2 cellular contexts compared by ENCODE assay signal in the genomic region with DNA sequence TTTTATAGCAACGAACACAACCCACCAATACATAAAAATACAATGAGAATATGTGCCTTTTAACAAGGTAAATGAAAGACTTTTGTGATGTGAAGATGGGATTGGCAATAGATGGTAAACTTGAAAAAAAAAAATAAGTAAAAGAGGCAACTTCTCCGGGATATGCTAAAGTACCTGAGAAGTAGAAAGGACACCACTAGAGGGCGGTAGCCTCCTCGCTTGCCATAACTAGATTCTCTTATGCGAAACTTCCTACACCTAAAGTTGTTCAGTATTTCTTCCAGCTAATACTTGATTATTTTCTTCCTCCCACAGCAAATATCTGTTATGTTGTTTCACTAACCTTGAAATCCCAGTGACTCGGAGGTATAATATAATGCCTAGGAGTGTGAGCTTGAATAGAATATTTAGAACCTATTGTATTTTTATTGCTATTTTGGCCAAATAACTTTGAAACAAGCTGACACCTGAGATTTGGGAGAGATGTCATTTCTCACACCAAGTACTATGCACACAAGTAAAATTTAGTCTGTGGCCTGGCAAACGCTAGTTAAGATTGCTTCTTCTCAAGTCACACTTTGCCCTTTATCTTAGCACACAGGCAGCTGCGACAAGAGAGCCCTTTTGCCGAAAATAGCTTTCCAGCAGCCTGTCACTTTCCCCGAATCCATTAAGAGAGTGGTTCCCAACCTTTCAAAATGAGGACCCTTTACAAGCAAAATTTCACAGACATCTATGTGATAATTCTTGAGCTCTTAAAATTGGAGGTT.
A peak's percentile ranks its signal among the peaks of the same experiment; 100 is the strongest.
TF ChIP-seq lines count a peak whose summit lies in the region.

No MANE protein-coding gene starts in this region.

TF ChIP-seq in WTC11, 78 proteins besides CTCF, POLR2A, EP300 and RAD21 (continued from another document and continues in another):
- TF ChIP-seq, protein P1, sequence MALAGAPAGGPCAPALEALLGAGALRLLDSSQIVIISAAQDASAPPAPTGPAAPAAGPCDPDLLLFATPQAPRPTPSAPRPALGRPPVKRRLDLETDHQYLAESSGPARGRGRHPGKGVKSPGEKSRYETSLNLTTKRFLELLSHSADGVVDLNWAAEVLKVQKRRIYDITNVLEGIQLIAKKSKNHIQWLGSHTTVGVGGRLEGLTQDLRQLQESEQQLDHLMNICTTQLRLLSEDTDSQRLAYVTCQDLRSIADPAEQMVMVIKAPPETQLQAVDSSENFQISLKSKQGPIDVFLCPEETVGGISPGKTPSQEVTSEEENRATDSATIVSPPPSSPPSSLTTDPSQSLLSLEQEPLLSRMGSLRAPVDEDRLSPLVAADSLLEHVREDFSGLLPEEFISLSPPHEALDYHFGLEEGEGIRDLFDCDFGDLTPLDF (CRISPR knock-in tag; IDR thresholded peaks at IDR 0.05) = no peak
- no peak for TF ChIP-seq TEAD1 (CRISPR knock-in tag; IDR thresholded peaks at IDR 0.05)
- TF ChIP-seq ZNF121 (CRISPR knock-in tag; IDR thresholded peaks at IDR 0.05) = no peak
- TF ChIP-seq EMX1 (CRISPR knock-in tag; IDR thresholded peaks at IDR 0.05) = no peak
- TF ChIP-seq, protein P2, sequence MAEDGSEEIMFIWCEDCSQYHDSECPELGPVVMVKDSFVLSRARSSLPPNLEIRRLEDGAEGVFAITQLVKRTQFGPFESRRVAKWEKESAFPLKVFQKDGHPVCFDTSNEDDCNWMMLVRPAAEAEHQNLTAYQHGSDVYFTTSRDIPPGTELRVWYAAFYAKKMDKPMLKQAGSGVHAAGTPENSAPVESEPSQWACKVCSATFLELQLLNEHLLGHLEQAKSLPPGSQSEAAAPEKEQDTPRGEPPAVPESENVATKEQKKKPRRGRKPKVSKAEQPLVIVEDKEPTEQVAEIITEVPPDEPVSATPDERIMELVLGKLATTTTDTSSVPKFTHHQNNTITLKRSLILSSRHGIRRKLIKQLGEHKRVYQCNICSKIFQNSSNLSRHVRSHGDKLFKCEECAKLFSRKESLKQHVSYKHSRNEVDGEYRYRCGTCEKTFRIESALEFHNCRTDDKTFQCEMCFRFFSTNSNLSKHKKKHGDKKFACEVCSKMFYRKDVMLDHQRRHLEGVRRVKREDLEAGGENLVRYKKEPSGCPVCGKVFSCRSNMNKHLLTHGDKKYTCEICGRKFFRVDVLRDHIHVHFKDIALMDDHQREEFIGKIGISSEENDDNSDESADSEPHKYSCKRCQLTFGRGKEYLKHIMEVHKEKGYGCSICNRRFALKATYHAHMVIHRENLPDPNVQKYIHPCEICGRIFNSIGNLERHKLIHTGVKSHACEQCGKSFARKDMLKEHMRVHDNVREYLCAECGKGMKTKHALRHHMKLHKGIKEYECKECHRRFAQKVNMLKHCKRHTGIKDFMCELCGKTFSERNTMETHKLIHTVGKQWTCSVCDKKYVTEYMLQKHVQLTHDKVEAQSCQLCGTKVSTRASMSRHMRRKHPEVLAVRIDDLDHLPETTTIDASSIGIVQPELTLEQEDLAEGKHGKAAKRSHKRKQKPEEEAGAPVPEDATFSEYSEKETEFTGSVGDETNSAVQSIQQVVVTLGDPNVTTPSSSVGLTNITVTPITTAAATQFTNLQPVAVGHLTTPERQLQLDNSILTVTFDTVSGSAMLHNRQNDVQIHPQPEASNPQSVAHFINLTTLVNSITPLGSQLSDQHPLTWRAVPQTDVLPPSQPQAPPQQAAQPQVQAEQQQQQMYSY (CRISPR knock-in tag; IDR thresholded peaks at IDR 0.05) = no peak
- no peak for TF ChIP-seq FOXP1 (CRISPR knock-in tag; IDR thresholded peaks at IDR 0.05; ENCODE audit: borderline replicate concordance)
- TF ChIP-seq, protein P3, sequence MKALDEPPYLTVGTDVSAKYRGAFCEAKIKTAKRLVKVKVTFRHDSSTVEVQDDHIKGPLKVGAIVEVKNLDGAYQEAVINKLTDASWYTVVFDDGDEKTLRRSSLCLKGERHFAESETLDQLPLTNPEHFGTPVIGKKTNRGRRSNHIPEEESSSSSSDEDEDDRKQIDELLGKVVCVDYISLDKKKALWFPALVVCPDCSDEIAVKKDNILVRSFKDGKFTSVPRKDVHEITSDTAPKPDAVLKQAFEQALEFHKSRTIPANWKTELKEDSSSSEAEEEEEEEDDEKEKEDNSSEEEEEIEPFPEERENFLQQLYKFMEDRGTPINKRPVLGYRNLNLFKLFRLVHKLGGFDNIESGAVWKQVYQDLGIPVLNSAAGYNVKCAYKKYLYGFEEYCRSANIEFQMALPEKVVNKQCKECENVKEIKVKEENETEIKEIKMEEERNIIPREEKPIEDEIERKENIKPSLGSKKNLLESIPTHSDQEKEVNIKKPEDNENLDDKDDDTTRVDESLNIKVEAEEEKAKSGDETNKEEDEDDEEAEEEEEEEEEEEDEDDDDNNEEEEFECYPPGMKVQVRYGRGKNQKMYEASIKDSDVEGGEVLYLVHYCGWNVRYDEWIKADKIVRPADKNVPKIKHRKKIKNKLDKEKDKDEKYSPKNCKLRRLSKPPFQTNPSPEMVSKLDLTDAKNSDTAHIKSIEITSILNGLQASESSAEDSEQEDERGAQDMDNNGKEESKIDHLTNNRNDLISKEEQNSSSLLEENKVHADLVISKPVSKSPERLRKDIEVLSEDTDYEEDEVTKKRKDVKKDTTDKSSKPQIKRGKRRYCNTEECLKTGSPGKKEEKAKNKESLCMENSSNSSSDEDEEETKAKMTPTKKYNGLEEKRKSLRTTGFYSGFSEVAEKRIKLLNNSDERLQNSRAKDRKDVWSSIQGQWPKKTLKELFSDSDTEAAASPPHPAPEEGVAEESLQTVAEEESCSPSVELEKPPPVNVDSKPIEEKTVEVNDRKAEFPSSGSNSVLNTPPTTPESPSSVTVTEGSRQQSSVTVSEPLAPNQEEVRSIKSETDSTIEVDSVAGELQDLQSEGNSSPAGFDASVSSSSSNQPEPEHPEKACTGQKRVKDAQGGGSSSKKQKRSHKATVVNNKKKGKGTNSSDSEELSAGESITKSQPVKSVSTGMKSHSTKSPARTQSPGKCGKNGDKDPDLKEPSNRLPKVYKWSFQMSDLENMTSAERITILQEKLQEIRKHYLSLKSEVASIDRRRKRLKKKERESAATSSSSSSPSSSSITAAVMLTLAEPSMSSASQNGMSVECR (CRISPR knock-in tag; IDR thresholded peaks at IDR 0.05; ENCODE audit: borderline replicate concordance) = no peak
- no peak for TF ChIP-seq NFATC4 (CRISPR knock-in tag; IDR thresholded peaks at IDR 0.05)
- TF ChIP-seq ZNF416 (CRISPR knock-in tag; IDR thresholded peaks at IDR 0.05) = no peak
- TF ChIP-seq SP1 (CRISPR knock-in tag; conservative IDR thresholded peaks at IDR 0.05) = no peak
- TF ChIP-seq JUN (CRISPR knock-in tag; IDR thresholded peaks at IDR 0.05) = no peak
- TF ChIP-seq, protein P4, sequence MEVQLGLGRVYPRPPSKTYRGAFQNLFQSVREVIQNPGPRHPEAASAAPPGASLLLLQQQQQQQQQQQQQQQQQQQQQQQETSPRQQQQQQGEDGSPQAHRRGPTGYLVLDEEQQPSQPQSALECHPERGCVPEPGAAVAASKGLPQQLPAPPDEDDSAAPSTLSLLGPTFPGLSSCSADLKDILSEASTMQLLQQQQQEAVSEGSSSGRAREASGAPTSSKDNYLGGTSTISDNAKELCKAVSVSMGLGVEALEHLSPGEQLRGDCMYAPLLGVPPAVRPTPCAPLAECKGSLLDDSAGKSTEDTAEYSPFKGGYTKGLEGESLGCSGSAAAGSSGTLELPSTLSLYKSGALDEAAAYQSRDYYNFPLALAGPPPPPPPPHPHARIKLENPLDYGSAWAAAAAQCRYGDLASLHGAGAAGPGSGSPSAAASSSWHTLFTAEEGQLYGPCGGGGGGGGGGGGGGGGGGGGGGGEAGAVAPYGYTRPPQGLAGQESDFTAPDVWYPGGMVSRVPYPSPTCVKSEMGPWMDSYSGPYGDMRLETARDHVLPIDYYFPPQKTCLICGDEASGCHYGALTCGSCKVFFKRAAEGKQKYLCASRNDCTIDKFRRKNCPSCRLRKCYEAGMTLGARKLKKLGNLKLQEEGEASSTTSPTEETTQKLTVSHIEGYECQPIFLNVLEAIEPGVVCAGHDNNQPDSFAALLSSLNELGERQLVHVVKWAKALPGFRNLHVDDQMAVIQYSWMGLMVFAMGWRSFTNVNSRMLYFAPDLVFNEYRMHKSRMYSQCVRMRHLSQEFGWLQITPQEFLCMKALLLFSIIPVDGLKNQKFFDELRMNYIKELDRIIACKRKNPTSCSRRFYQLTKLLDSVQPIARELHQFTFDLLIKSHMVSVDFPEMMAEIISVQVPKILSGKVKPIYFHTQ (CRISPR knock-in tag; IDR thresholded peaks at IDR 0.05) = no peak

TF ChIP-seq in HepG2, 621 proteins besides CTCF, POLR2A, EP300 and RAD21 (continued from another document and continues in another):
- TF ChIP-seq GATAD2A (CRISPR knock-in tag; IDR thresholded peaks at IDR 0.05) (peak; percentile 47; the same call in 1 of the 2 replicates), GPN1 (CRISPR knock-in tag; IDR thresholded peaks at IDR 0.05; ENCODE audit: borderline replicate concordance) (no peak), ZNF781 (CRISPR knock-in tag; IDR thresholded peaks at IDR 0.05; ENCODE audit: borderline replicate concordance, not compliant biosample characterization) (no peak), ELF4 (CRISPR knock-in tag; IDR thresholded peaks at IDR 0.05; ENCODE audit: borderline replicate concordance) (no peak), STAG1 (CRISPR knock-in tag; IDR thresholded peaks at IDR 0.05) (peak; percentile 94), MIXL1 (CRISPR knock-in tag; IDR thresholded peaks at IDR 0.05) (peak; percentile 54; the same call in 1 of the 2 replicates), ZSCAN31 (CRISPR knock-in tag; IDR thresholded peaks at IDR 0.05; ENCODE audit: low read depth) (no peak), ZNF816 (CRISPR knock-in tag; IDR thresholded peaks at IDR 0.05; ENCODE audit: borderline replicate concordance) (0 out of 2 replicates have a peak, but pooled peaks have one; percentile 47)
- TF ChIP-seq, protein P5, sequence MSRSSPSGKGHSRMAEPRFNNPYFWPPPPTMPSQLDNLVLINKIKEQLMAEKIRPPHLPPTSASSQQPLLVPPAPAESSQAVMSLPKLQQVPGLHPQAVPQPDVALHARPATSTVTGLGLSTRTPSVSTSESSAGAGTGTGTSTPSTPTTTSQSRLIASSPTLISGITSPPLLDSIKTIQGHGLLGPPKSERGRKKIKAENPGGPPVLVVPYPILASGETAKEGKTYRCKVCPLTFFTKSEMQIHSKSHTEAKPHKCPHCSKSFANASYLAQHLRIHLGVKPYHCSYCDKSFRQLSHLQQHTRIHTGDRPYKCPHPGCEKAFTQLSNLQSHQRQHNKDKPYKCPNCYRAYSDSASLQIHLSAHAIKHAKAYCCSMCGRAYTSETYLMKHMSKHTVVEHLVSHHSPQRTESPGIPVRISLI (CRISPR knock-in tag; IDR thresholded peaks at IDR 0.05; ENCODE audit: borderline replicate concordance) = peak; percentile 27; the same call in 1 of the 2 replicates
- TF ChIP-seq, protein P6, sequence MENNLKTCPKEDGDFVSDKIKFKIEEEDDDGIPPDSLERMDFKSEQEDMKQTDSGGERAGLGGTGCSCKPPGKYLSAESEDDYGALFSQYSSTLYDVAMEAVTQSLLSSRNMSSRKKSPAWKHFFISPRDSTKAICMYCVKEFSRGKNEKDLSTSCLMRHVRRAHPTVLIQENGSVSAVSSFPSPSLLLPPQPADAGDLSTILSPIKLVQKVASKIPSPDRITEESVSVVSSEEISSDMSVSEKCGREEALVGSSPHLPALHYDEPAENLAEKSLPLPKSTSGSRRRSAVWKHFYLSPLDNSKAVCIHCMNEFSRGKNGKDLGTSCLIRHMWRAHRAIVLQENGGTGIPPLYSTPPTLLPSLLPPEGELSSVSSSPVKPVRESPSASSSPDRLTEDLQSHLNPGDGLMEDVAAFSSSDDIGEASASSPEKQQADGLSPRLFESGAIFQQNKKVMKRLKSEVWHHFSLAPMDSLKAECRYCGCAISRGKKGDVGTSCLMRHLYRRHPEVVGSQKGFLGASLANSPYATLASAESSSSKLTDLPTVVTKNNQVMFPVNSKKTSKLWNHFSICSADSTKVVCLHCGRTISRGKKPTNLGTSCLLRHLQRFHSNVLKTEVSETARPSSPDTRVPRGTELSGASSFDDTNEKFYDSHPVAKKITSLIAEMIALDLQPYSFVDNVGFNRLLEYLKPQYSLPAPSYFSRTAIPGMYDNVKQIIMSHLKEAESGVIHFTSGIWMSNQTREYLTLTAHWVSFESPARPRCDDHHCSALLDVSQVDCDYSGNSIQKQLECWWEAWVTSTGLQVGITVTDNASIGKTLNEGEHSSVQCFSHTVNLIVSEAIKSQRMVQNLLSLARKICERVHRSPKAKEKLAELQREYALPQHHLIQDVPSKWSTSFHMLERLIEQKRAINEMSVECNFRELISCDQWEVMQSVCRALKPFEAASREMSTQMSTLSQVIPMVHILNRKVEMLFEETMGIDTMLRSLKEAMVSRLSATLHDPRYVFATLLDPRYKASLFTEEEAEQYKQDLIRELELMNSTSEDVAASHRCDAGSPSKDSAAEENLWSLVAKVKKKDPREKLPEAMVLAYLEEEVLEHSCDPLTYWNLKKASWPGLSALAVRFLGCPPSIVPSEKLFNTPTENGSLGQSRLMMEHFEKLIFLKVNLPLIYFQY (CRISPR knock-in tag; IDR thresholded peaks at IDR 0.05; ENCODE audit: borderline replicate concordance) = no peak
- TF ChIP-seq, protein P7, sequence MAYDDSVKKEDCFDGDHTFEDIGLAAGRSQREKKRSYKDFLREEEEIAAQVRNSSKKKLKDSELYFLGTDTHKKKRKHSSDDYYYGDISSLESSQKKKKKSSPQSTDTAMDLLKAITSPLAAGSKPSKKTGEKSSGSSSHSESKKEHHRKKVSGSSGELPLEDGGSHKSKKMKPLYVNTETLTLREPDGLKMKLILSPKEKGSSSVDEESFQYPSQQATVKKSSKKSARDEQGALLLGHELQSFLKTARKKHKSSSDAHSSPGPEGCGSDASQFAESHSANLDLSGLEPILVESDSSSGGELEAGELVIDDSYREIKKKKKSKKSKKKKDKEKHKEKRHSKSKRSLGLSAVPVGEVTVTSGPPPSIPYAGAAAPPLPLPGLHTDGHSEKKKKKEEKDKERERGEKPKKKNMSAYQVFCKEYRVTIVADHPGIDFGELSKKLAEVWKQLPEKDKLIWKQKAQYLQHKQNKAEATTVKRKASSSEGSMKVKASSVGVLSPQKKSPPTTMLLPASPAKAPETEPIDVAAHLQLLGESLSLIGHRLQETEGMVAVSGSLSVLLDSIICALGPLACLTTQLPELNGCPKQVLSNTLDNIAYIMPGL (CRISPR knock-in tag; IDR thresholded peaks at IDR 0.05; ENCODE audit: borderline replicate concordance in 1 of 2, low read depth in 1 of 2) = 0 out of 4 replicates have a peak, but pooled peaks of 1 of the 2 experiments have one; percentile 18
- TF ChIP-seq, protein P8, sequence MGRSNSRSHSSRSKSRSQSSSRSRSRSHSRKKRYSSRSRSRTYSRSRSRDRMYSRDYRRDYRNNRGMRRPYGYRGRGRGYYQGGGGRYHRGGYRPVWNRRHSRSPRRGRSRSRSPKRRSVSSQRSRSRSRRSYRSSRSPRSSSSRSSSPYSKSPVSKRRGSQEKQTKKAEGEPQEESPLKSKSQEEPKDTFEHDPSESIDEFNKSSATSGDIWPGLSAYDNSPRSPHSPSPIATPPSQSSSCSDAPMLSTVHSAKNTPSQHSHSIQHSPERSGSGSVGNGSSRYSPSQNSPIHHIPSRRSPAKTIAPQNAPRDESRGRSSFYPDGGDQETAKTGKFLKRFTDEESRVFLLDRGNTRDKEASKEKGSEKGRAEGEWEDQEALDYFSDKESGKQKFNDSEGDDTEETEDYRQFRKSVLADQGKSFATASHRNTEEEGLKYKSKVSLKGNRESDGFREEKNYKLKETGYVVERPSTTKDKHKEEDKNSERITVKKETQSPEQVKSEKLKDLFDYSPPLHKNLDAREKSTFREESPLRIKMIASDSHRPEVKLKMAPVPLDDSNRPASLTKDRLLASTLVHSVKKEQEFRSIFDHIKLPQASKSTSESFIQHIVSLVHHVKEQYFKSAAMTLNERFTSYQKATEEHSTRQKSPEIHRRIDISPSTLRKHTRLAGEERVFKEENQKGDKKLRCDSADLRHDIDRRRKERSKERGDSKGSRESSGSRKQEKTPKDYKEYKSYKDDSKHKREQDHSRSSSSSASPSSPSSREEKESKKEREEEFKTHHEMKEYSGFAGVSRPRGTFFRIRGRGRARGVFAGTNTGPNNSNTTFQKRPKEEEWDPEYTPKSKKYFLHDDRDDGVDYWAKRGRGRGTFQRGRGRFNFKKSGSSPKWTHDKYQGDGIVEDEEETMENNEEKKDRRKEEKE (IDR thresholded peaks at IDR 0.05) = no peak
- TF ChIP-seq, protein P9, sequence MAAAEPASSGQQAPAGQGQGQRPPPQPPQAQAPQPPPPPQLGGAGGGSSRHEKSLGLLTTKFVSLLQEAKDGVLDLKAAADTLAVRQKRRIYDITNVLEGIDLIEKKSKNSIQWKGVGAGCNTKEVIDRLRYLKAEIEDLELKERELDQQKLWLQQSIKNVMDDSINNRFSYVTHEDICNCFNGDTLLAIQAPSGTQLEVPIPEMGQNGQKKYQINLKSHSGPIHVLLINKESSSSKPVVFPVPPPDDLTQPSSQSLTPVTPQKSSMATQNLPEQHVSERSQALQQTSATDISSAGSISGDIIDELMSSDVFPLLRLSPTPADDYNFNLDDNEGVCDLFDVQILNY (CRISPR knock-in tag; conservative IDR thresholded peaks at IDR 0.05) = no peak
